ENCODE assay signal across 2 cellular contexts in genomic region chr19:2382530-2383222, GRCh38.
A peak's percentile ranks its signal among the peaks of the same experiment; 100 is the strongest.
TF ChIP-seq lines count a peak whose summit lies in the region.

No MANE protein-coding gene starts in this region.

TF ChIP-seq in HEK293, 187 proteins besides CTCF, POLR2A, EP300 and RAD21:
- TF ChIP-seq ZNF184 (tag by site-specific recombination; IDR thresholded peaks at IDR 0.05), result no peak
- no peak for TF ChIP-seq ZNF658 (tag by site-specific recombination; IDR thresholded peaks at IDR 0.05)
- peak; percentile 98 for TF ChIP-seq ZNF121 (tag by site-specific recombination; IDR thresholded peaks at IDR 0.05)
- no peak for TF ChIP-seq TRIM28 (IDR thresholded peaks at IDR 0.05; ENCODE audit: borderline replicate concordance, low read length)
- no peak for TF ChIP-seq EGR2 (tag by site-specific recombination; IDR thresholded peaks at IDR 0.05; ENCODE audit: low read depth)
- 0 out of 2 replicates have a peak, but pooled peaks have one; percentile 7 for TF ChIP-seq ZNF664 (tag by site-specific recombination; IDR thresholded peaks at IDR 0.05)
- TF ChIP-seq ZNF580 (tag by site-specific recombination; IDR thresholded peaks at IDR 0.05), result peak; percentile 60; the same call in 1 of the 2 replicates
- TF ChIP-seq BCL11A (tag by site-specific recombination; IDR thresholded peaks at IDR 0.05; ENCODE audit: low read depth), result no peak
- no peak for TF ChIP-seq SP7 (tag by site-specific recombination; IDR thresholded peaks at IDR 0.05)
- peak; percentile 99 for TF ChIP-seq ZNF10 (tag by site-specific recombination; IDR thresholded peaks at IDR 0.05)
- TF ChIP-seq ZSCAN4 (tag by site-specific recombination; IDR thresholded peaks at IDR 0.05), result peak; percentile 89
- TF ChIP-seq, protein P1, sequence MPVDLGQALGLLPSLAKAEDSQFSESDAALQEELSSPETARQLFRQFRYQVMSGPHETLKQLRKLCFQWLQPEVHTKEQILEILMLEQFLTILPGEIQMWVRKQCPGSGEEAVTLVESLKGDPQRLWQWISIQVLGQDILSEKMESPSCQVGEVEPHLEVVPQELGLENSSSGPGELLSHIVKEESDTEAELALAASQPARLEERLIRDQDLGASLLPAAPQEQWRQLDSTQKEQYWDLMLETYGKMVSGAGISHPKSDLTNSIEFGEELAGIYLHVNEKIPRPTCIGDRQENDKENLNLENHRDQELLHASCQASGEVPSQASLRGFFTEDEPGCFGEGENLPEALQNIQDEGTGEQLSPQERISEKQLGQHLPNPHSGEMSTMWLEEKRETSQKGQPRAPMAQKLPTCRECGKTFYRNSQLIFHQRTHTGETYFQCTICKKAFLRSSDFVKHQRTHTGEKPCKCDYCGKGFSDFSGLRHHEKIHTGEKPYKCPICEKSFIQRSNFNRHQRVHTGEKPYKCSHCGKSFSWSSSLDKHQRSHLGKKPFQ (tag by site-specific recombination; IDR thresholded peaks at IDR 0.05), result peak; percentile 75; the same call in 1 of the 2 replicates

TF ChIP-seq in GM12878, 131 proteins besides CTCF, POLR2A, EP300 and RAD21:
- TF ChIP-seq NFXL1 (IDR thresholded peaks at IDR 0.05; ENCODE audit: borderline replicate concordance) (no peak), E2F8 (IDR thresholded peaks at IDR 0.05; ENCODE audit: low read depth, partially characterized antibody) (no peak), DPF2 (IDR thresholded peaks at IDR 0.05) (no peak), MLLT1 (IDR thresholded peaks at IDR 0.05) (no peak), NFIC (IDR thresholded peaks at IDR 0.05; ENCODE audit: low read depth, low read length) (no peak), BCL3 (IDR thresholded peaks at IDR 0.05; ENCODE audit: borderline replicate concordance, insufficient read depth, low read depth, low read length, poor library complexity, severe bottlenecking) (peak; percentile 57), MTA3 (IDR thresholded peaks at IDR 0.05; ENCODE audit: borderline replicate concordance, low read length) (no peak)
- TF ChIP-seq, protein P2, sequence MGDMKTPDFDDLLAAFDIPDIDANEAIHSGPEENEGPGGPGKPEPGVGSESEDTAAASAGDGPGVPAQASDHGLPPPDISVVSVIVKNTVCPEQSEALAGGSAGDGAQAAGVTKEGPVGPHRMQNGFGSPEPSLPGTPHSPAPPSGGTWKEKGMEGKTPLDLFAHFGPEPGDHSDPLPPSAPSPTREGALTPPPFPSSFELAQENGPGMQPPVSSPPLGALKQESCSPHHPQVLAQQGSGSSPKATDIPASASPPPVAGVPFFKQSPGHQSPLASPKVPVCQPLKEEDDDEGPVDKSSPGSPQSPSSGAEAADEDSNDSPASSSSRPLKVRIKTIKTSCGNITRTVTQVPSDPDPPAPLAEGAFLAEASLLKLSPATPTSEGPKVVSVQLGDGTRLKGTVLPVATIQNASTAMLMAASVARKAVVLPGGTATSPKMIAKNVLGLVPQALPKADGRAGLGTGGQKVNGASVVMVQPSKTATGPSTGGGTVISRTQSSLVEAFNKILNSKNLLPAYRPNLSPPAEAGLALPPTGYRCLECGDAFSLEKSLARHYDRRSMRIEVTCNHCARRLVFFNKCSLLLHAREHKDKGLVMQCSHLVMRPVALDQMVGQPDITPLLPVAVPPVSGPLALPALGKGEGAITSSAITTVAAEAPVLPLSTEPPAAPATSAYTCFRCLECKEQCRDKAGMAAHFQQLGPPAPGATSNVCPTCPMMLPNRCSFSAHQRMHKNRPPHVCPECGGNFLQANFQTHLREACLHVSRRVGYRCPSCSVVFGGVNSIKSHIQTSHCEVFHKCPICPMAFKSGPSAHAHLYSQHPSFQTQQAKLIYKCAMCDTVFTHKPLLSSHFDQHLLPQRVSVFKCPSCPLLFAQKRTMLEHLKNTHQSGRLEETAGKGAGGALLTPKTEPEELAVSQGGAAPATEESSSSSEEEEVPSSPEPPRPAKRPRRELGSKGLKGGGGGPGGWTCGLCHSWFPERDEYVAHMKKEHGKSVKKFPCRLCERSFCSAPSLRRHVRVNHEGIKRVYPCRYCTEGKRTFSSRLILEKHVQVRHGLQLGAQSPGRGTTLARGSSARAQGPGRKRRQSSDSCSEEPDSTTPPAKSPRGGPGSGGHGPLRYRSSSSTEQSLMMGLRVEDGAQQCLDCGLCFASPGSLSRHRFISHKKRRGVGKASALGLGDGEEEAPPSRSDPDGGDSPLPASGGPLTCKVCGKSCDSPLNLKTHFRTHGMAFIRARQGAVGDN (IDR thresholded peaks at IDR 0.05), result no peak
- TF ChIP-seq, protein P3, sequence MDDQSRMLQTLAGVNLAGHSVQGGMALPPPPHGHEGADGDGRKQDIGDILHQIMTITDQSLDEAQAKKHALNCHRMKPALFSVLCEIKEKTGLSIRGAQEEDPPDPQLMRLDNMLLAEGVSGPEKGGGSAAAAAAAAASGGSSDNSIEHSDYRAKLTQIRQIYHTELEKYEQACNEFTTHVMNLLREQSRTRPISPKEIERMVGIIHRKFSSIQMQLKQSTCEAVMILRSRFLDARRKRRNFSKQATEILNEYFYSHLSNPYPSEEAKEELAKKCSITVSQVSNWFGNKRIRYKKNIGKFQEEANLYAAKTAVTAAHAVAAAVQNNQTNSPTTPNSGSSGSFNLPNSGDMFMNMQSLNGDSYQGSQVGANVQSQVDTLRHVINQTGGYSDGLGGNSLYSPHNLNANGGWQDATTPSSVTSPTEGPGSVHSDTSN (IDR thresholded peaks at IDR 0.05; ENCODE audit: insufficient replicate concordance, low read depth, low read length), result peak; percentile 43
